Comparison of ENCODE assay signal across 1 cellular context in genomic region chr11:126303623-126304456, GRCh38.
TF ChIP-seq lines count a peak whose summit lies in the region.

A gene with protein sequence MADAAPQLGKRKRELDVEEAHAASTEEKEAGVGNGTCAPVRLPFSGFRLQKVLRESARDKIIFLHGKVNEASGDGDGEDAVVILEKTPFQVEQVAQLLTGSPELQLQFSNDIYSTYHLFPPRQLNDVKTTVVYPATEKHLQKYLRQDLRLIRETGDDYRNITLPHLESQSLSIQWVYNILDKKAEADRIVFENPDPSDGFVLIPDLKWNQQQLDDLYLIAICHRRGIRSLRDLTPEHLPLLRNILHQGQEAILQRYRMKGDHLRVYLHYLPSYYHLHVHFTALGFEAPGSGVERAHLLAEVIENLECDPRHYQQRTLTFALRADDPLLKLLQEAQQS (plus strand): TSS chr11:126304060. CDS start chr11:126304081, 21 bp downstream.

TF ChIP-seq in HepG2, 621 proteins besides CTCF, POLR2A, EP300 and RAD21 (continued from another document and continues in another):
- TF ChIP-seq, protein P1, sequence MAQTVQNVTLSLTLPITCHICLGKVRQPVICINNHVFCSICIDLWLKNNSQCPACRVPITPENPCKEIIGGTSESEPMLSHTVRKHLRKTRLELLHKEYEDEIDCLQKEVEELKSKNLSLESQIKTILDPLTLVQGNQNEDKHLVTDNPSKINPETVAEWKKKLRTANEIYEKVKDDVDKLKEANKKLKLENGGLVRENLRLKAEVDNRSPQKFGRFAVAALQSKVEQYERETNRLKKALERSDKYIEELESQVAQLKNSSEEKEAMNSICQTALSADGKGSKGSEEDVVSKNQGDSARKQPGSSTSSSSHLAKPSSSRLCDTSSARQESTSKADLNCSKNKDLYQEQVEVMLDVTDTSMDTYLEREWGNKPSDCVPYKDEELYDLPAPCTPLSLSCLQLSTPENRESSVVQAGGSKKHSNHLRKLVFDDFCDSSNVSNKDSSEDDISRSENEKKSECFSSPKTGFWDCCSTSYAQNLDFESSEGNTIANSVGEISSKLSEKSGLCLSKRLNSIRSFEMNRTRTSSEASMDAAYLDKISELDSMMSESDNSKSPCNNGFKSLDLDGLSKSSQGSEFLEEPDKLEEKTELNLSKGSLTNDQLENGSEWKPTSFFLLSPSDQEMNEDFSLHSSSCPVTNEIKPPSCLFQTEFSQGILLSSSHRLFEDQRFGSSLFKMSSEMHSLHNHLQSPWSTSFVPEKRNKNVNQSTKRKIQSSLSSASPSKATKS (CRISPR knock-in tag; IDR thresholded peaks at IDR 0.05) = no peak
- TF ChIP-seq MBNL3 (CRISPR knock-in tag; conservative IDR thresholded peaks at IDR 0.05) = no peak
- no peak for TF ChIP-seq ZNF180 (CRISPR knock-in tag; IDR thresholded peaks at IDR 0.05; ENCODE audit: borderline replicate concordance, low read depth)
- no peak for TF ChIP-seq SMC3 (IDR thresholded peaks at IDR 0.05; ENCODE audit: low read length)
- no peak; the same call in none of the 2 replicates for TF ChIP-seq CSRNP1 (CRISPR knock-in tag; IDR thresholded peaks at IDR 0.05)
- TF ChIP-seq THAP8 (CRISPR knock-in tag; IDR thresholded peaks at IDR 0.05; ENCODE audit: borderline replicate concordance) = peak; percentile 66; the same call in 1 of the 2 replicates
- TF ChIP-seq ZNF441 (CRISPR knock-in tag; IDR thresholded peaks at IDR 0.05; ENCODE audit: borderline replicate concordance) = peak; percentile 93
- peak; percentile 78; the same call in 1 of the 2 replicates for TF ChIP-seq SATB2 (CRISPR knock-in tag; IDR thresholded peaks at IDR 0.05)
- TF ChIP-seq MZF1 (CRISPR knock-in tag; IDR thresholded peaks at IDR 0.05; ENCODE audit: borderline replicate concordance) = 0 out of 2 replicates have a peak, but pooled peaks have one; percentile 61
- TF ChIP-seq CAMTA2 (CRISPR knock-in tag; IDR thresholded peaks at IDR 0.05; ENCODE audit: borderline replicate concordance) = no peak
- peak; percentile 81 for TF ChIP-seq ZSCAN25 (CRISPR knock-in tag; IDR thresholded peaks at IDR 0.05)
- peak; percentile 93 for TF ChIP-seq SALL1 (CRISPR knock-in tag; IDR thresholded peaks at IDR 0.05)
- peak; percentile 95 for TF ChIP-seq ZNF501 (CRISPR knock-in tag; IDR thresholded peaks at IDR 0.05)
- TF ChIP-seq, protein P2, sequence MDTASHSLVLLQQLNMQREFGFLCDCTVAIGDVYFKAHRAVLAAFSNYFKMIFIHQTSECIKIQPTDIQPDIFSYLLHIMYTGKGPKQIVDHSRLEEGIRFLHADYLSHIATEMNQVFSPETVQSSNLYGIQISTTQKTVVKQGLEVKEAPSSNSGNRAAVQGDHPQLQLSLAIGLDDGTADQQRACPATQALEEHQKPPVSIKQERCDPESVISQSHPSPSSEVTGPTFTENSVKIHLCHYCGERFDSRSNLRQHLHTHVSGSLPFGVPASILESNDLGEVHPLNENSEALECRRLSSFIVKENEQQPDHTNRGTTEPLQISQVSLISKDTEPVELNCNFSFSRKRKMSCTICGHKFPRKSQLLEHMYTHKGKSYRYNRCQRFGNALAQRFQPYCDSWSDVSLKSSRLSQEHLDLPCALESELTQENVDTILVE (CRISPR knock-in tag; IDR thresholded peaks at IDR 0.05) = peak; percentile 32; the same call in 1 of the 2 replicates
- peak; percentile 81; the same call in 1 of the 2 replicates for TF ChIP-seq ERF (CRISPR knock-in tag; IDR thresholded peaks at IDR 0.05)
- peak; percentile 74 for TF ChIP-seq NFYC (CRISPR knock-in tag; IDR thresholded peaks at IDR 0.05)
- peak; percentile 77; the same call in 1 of the 2 replicates for TF ChIP-seq ZSCAN31 (CRISPR knock-in tag; IDR thresholded peaks at IDR 0.05; ENCODE audit: low read depth)
- no peak for TF ChIP-seq ZNF432 (CRISPR knock-in tag; IDR thresholded peaks at IDR 0.05; ENCODE audit: borderline replicate concordance)
- TF ChIP-seq FOXJ3 (CRISPR knock-in tag; IDR thresholded peaks at IDR 0.05; ENCODE audit: borderline replicate concordance) = no peak
- TF ChIP-seq, protein P3, sequence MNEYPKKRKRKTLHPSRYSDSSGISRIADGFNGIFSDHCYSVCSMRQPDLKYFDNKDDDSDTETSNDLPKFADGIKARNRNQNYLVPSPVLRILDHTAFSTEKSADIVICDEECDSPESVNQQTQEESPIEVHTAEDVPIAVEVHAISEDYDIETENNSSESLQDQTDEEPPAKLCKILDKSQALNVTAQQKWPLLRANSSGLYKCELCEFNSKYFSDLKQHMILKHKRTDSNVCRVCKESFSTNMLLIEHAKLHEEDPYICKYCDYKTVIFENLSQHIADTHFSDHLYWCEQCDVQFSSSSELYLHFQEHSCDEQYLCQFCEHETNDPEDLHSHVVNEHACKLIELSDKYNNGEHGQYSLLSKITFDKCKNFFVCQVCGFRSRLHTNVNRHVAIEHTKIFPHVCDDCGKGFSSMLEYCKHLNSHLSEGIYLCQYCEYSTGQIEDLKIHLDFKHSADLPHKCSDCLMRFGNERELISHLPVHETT (CRISPR knock-in tag; conservative IDR thresholded peaks at IDR 0.05) = peak; percentile 70; the same call in 1 of the 2 replicates
- TF ChIP-seq ZNF326 (CRISPR knock-in tag; IDR thresholded peaks at IDR 0.05; ENCODE audit: borderline replicate concordance) = no peak
- peak; percentile 93 for TF ChIP-seq BORCS8-MEF2B (CRISPR knock-in tag; IDR thresholded peaks at IDR 0.05)
- TF ChIP-seq ZNF605 (CRISPR knock-in tag; IDR thresholded peaks at IDR 0.05) = peak; percentile 99
- peak; percentile 65; the same call in 1 of the 2 replicates for TF ChIP-seq ZNF609 (CRISPR knock-in tag; IDR thresholded peaks at IDR 0.05; ENCODE audit: borderline replicate concordance)
- TF ChIP-seq ARID2 (CRISPR knock-in tag; IDR thresholded peaks at IDR 0.05; ENCODE audit: borderline replicate concordance) = no peak; the same call in 1 of the 2 replicates
- TF ChIP-seq TEAD2 (CRISPR knock-in tag; IDR thresholded peaks at IDR 0.05) = 0 out of 2 replicates have a peak, but pooled peaks have one; percentile 15
- TF ChIP-seq GMEB2 (CRISPR knock-in tag; IDR thresholded peaks at IDR 0.05; ENCODE audit: low read depth) = no peak
- peak; percentile 95; the same call in 1 of the 2 replicates for TF ChIP-seq SAFB2 (CRISPR knock-in tag; IDR thresholded peaks at IDR 0.05; ENCODE audit: borderline replicate concordance, low read depth)
- TF ChIP-seq GLI4 (CRISPR knock-in tag; IDR thresholded peaks at IDR 0.05; ENCODE audit: borderline replicate concordance) = peak; percentile 90; the same call in 1 of the 2 replicates
- no peak for TF ChIP-seq CREM (IDR thresholded peaks at IDR 0.05)
- no peak for TF ChIP-seq CREM (CRISPR knock-in tag; IDR thresholded peaks at IDR 0.05)
- peak; percentile 93 for TF ChIP-seq AKNA (CRISPR knock-in tag; IDR thresholded peaks at IDR 0.05; ENCODE audit: borderline replicate concordance)
- peak; percentile 90 for TF ChIP-seq CBX1 (IDR thresholded peaks at IDR 0.05; ENCODE audit: low read depth)
- peak; percentile 90 for TF ChIP-seq CBX5 (CRISPR knock-in tag; IDR thresholded peaks at IDR 0.05; ENCODE audit: borderline replicate concordance)
- TF ChIP-seq SOX5 (CRISPR knock-in tag; IDR thresholded peaks at IDR 0.05; ENCODE audit: borderline replicate concordance) = peak; percentile 58; the same call in 1 of the 2 replicates
- peak; percentile 67; the same call in 1 of the 2 replicates for TF ChIP-seq ZNF333 (CRISPR knock-in tag; IDR thresholded peaks at IDR 0.05; ENCODE audit: borderline replicate concordance)
